Comparison of ENCODE assay signal across 23 cellular contexts in genomic region chr17:62737513-62737912, GRCh38.
DNase-seq lines count a peak whose midpoint lies in the region; ATAC-seq, FAIRE-seq and TF ChIP-seq lines count a peak whose summit lies in the region.
"Had no signal": no experiment of that assay in that cellular context is flagged by ENCODE, and none has a peak within 500 bp of the region (broad histone marks: within the 10 kb centered on the region; RNA-seq: fewer than 3 reads in every experiment).

No MANE protein-coding gene starts in this region.

- H4K5ac ChIP-seq in H9 (ENCODE audit: insufficient read length, low read depth, low read length): no peak overlapping the region

- TF ChIP-seq POLR2A in GM12878 (IDR thresholded peaks at IDR 0.05; ENCODE audit: low read depth, low read length): no peak

- no CpG with 5 or more reads among the region's 8 CpGs for WGBS in H9 (ENCODE audit: extremely low coverage, insufficient read length, low lambda C conversion rate)
- 24% methylated on average over 8 of the region's 8 CpGs for WGBS in GM12878 (ENCODE audit: insufficient coverage, insufficient replicate concordance, low lambda C conversion rate, missing lambda C conversion rate)

- FAIRE-seq in GM12878 (lab: Jason Lieb, UNC): no peak
- FAIRE-seq: GM19239, H54, TTC549 had no signal

- H3K36me3 ChIP-seq in GM12878 (ENCODE audit: control insufficient read depth in 2 of 2, insufficient read depth in 2 of 2, low read length in 1 of 2): no peaks in the 10 kb centered on the region
- H3K36me3 ChIP-seq in lower lobe of right lung: no peaks in the 10 kb centered on the region
- H3K36me3 ChIP-seq: gastroesophageal sphincter, neutrophil, vagina had no signal

- no peak overlapping the region for H3K4me3 ChIP-seq in GM12878
- no peak overlapping the region for H3K4me3 ChIP-seq in lower lobe of right lung
- H3K4me3 ChIP-seq: gastroesophageal sphincter, vagina had no signal

- no peak overlapping the region for H4K8ac ChIP-seq in H9 (replicated peaks; ENCODE audit: insufficient read length, low read depth, low read length)

- no peak overlapping the region for H2BK20ac ChIP-seq in H9 (ENCODE audit: low read depth, low read length, poor library complexity, severe bottlenecking)

- H3K27ac Mint-ChIP-seq in H9: no peak overlapping the region
- H3K27ac Mint-ChIP-seq: activated naive CD4-positive, alpha-beta T cell treated with anti-CD3 and anti-CD28 coated beads, Interleukin-2, amount 50 U/mL, for 24 hours; CD4-positive, alpha-beta T cell had no signal

- POLR2A ChIA-PET in GM12878 (lab: Charles Lee): no interaction called here

- H3K9me3 ChIP-seq in H9 (ENCODE audit: control insufficient read depth, low read depth, low read length) (no peaks in the 10 kb centered on the region), GM12878 (replicated peaks; ENCODE audit: control insufficient read depth, insufficient read depth, low read length) (no peaks in the 10 kb centered on the region; the same call in 2 of the 3 replicates), lower lobe of right lung (no peaks in the 10 kb centered on the region)
- H3K9me3 ChIP-seq: gastroesophageal sphincter, neutrophil, vagina had no signal

- BruUV-seq in GM12878 (replicated peaks; lab: Mats Ljungman, UMichigan): no TSS peak

- H3K4ac ChIP-seq in H9 (ENCODE audit: low read depth, low read length): no peak overlapping the region

- H3K23ac ChIP-seq in H9 (ENCODE audit: insufficient read length, low read depth, low read length): no peak overlapping the region

- H3K23me2 ChIP-seq in H9 (ENCODE audit: insufficient read length, low read depth, low read length, poor library complexity, severe bottlenecking): no peaks in the 10 kb centered on the region

- TF ChIP-seq CTCF in H9 (conservative IDR thresholded peaks at IDR 0.05): no peak
- no peak for TF ChIP-seq CTCF in GM12878 (IDR thresholded peaks at IDR 0.05 in 2 of 3, conservative IDR thresholded peaks at IDR 0.05 in 1 of 3; ENCODE audit: control insufficient read depth in 2 of 3, extremely low read depth in 1 of 3, insufficient read depth in 1 of 3, low read depth in 3 of 3, low read length in 3 of 3)
- no peak for TF ChIP-seq CTCF in lower lobe of right lung (IDR thresholded peaks at IDR 0.05)

- no peak overlapping the region for H2BK5ac ChIP-seq in H9 (ENCODE audit: insufficient read length, low read length)

- H3K4me1 Mint-ChIP-seq in H9: peaks cover 37 to 41% of the 10 kb centered on the region in 2 experiments
- H3K4me1 Mint-ChIP-seq: activated naive CD4-positive, alpha-beta T cell treated with anti-CD3 and anti-CD28 coated beads, Interleukin-2, amount 50 U/mL, for 24 hours had no signal

- intact Hi-C loops in GM12878 (cut with micrococcal nuclease; ENCODE audit: unreplicated experiment): no loop called here
- intact Hi-C loops in lower lobe of right lung (cut with DNase I): no loop called here

- in situ Hi-C loops in GM12878 (cut with MboI): no loop called here

- H3K4me2 ChIP-seq in H9 (ENCODE audit: insufficient read depth, insufficient read length, low read length) (no peak overlapping the region), GM12878 (ENCODE audit: control insufficient read depth, insufficient read depth) (no peak overlapping the region)

- TF ChIP-seq RAD21 in GM12878 (IDR thresholded peaks at IDR 0.05; ENCODE audit: insufficient read depth, low read depth, low read length): no peak

- H3K27ac ChIP-seq in H9 (ENCODE audit: insufficient read length, low read depth, low read length) (no peak overlapping the region), GM12878 (ENCODE audit: control insufficient read depth, insufficient read depth) (no peak overlapping the region), lower lobe of right lung (no peak overlapping the region)
- H3K27ac ChIP-seq: gastroesophageal sphincter, neutrophil, vagina had no signal

- no peak for TF ChIP-seq EP300 in GM12878 (IDR thresholded peaks at IDR 0.05; ENCODE audit: borderline replicate concordance in 1 of 2, control insufficient read depth in 1 of 2, low read depth in 2 of 2, low read length in 2 of 2)

- H3K9ac ChIP-seq in H9 (ENCODE audit: extremely low read depth, insufficient read length, low read length) (no peak overlapping the region), GM12878 (ENCODE audit: control insufficient read depth, insufficient read depth, low read length) (no peak overlapping the region)

- no peak overlapping the region for H2BK15ac ChIP-seq in H9 (ENCODE audit: low read depth, low read length)

- SMC1A ChIA-PET in GM12878 (lab: Charles Lee; ENCODE audit: uncharacterized antibody, unreplicated experiment): interaction anchor here (1.4 kb wide), 1 partner anchor 9 kb away, joined by 4 read pairs; no protein-coding TSS in a partner anchor

- H3K18ac ChIP-seq in H9 (ENCODE audit: insufficient read length, low read depth, low read length): no peak overlapping the region

- no peak overlapping the region for H3T11ph ChIP-seq in H9 (ENCODE audit: low read length)

- H3K79me2 ChIP-seq in H9 (ENCODE audit: insufficient read depth, low read length): no peaks in the 10 kb centered on the region
- H3K79me2 ChIP-seq in GM12878 (ENCODE audit: control insufficient read depth, insufficient read depth, low read length): no peaks in the 10 kb centered on the region

- no peak overlapping the region for H3K56ac ChIP-seq in H9 (ENCODE audit: insufficient read length, low read depth, low read length)

- H3K27me3 ChIP-seq in H9 (ENCODE audit: insufficient read depth, low read length) (no peaks in the 10 kb centered on the region), GM12878 (replicated peaks in 1 of 2; ENCODE audit: control insufficient read depth in 2 of 2, insufficient read depth in 2 of 2, low read length in 1 of 2) (no peaks in the 10 kb centered on the region), lower lobe of right lung (ENCODE audit: low read depth) (no peaks in the 10 kb centered on the region)
- H3K27me3 ChIP-seq: gastroesophageal sphincter, neutrophil, vagina had no signal

- H3K36me3 Mint-ChIP-seq in H9 (ENCODE audit: insufficient read depth in 1 of 3, low read depth in 3 of 3): no peaks in the 10 kb centered on the region
- H3K36me3 Mint-ChIP-seq: activated naive CD4-positive, alpha-beta T cell treated with anti-CD3 and anti-CD28 coated beads, Interleukin-2, amount 50 U/mL, for 24 hours had no signal

- no peak overlapping the region for H2BK120ac ChIP-seq in H9 (ENCODE audit: low read depth, low read length, poor library complexity, severe bottlenecking)

- H3K4me1 ChIP-seq in H9 (ENCODE audit: insufficient read depth, low read length) (peaks cover 12% of the 10 kb centered on the region; the same call in 1 of the 2 replicates), GM12878 (ENCODE audit: control insufficient read depth, insufficient read depth, low read length) (no peaks in the 10 kb centered on the region), lower lobe of right lung (no peaks in the 10 kb centered on the region)
- H3K4me1 ChIP-seq: gastroesophageal sphincter, vagina had no signal

- RAD21 ChIA-PET in GM12878 (lab: Charles Lee; ENCODE audit: unreplicated experiment): no interaction called here

- no peak overlapping the region for H4K91ac ChIP-seq in H9 (ENCODE audit: insufficient read length, low read depth, low read length)

- CTCF ChIA-PET in GM12878 (lab: Yijun Ruan, JAX): interaction anchor here (0.6 kb wide), 1 partner anchor 512 kb away, joined by 3 read pairs; no protein-coding TSS in a partner anchor

- H3K14ac ChIP-seq in H9 (ENCODE audit: insufficient read depth, low read length): no peak overlapping the region

- H2BK12ac ChIP-seq in H9 (ENCODE audit: insufficient read length, low read depth, low read length): no peak overlapping the region

- no peaks in the 10 kb centered on the region for H3K79me1 ChIP-seq in H9 (ENCODE audit: insufficient read depth, low read depth, low read length, poor library complexity, severe bottlenecking)

- ATAC-seq in GM12878: no peak; the same call in none of the 3 replicates
- ATAC-seq in GM18519 (IDR thresholded peaks at IDR 0.05; ENCODE audit: low FRiP score, unreplicated experiment): no peak
- no peak for ATAC-seq in lower lobe of right lung
- ATAC-seq: gastroesophageal sphincter, left lobe of liver had no signal

- no peaks in the 10 kb centered on the region for H3K9me3 Mint-ChIP-seq in H9
- H3K9me3 Mint-ChIP-seq: activated naive CD4-positive, alpha-beta T cell treated with anti-CD3 and anti-CD28 coated beads, Interleukin-2, amount 50 U/mL, for 24 hours; CD4-positive, alpha-beta T cell had no signal

- H4K20me1 ChIP-seq in H9 (ENCODE audit: control insufficient read depth, insufficient read depth, insufficient read length): no peaks in the 10 kb centered on the region
- no peaks in the 10 kb centered on the region for H4K20me1 ChIP-seq in GM12878 (ENCODE audit: control insufficient read depth, insufficient read depth)

- no peaks in the 10 kb centered on the region for H3K27me3 Mint-ChIP-seq in H9 (ENCODE audit: low read depth)
- H3K27me3 Mint-ChIP-seq: activated naive CD4-positive, alpha-beta T cell treated with anti-CD3 and anti-CD28 coated beads, Interleukin-2, amount 50 U/mL, for 24 hours had no signal

- H3K4me3 Mint-ChIP-seq in H9: no peak overlapping the region
- H3K4me3 Mint-ChIP-seq: activated naive CD4-positive, alpha-beta T cell treated with anti-CD3 and anti-CD28 coated beads, Interleukin-2, amount 50 U/mL, for 24 hours; CD4-positive, alpha-beta T cell had no signal

- DNase-seq in activated naive CD4-positive, alpha-beta T cell treated with Interleukin-2 at 50 U/mL for 16 hours: peak; percentile 51
- DNase-seq in activated naive CD4-positive, alpha-beta T cell (lab: John Stamatoyannopoulos, UW): no peak
- DNase-seq in H9: peak; percentile 21
- DNase-seq in GM12878 (ENCODE audit: low read depth, low spot score): no peak
- DNase-seq in stimulated activated CD4-positive, alpha-beta T cell treated with anti-CD3 and anti-CD28 coated beads, Interleukin-4, amount 100 ng/mL, for 24 hours: peak; percentile 58
- DNase-seq in DMS153 treated with DMSO at 0.1 percent for 48 hours (lab: John Stamatoyannopoulos, UW; ENCODE audit: unreplicated experiment): no peak
- no peak for DNase-seq in lower lobe of right lung
- DNase-seq: CD4-positive, alpha-beta T cell; dermis blood vessel endothelial cell; DMS79 treated with DMSO at 0.1 percent for 48 hours; KG1; NCI-H2081 treated with DMSO at 0.1 percent for 48 hours; NCI-H524; SW 1271 had no signal

- H2AFZ ChIP-seq in H9 (ENCODE audit: low read length): no peak overlapping the region
- peak overlapping the region; percentile 9; the same call in 1 of the 2 replicates for H2AFZ ChIP-seq in GM12878 (ENCODE audit: control insufficient read depth, low read depth, low read length)

- no peak overlapping the region for H2AK5ac ChIP-seq in H9 (ENCODE audit: insufficient read length, low read length)

TF ChIP-seq in GM12878, 131 proteins besides CTCF, POLR2A, EP300 and RAD21 (continues in another document):
- TF ChIP-seq ZNF207 (IDR thresholded peaks at IDR 0.05; ENCODE audit: borderline replicate concordance) (no peak), BCL11A (IDR thresholded peaks at IDR 0.05; ENCODE audit: low read depth, low read length) (no peak)

Comparison
In these comparisons a context has a peak if more than half of its experiments do, and no peak if none do; other contexts are left out.
1. DNase-seq: peak in activated naive CD4-positive, alpha-beta T cell treated with Interleukin-2 at 50 U/mL for 16 hours (single experiment), H9 (single experiment) and stimulated activated CD4-positive, alpha-beta T cell treated with anti-CD3 and anti-CD28 coated beads, Interleukin-4, amount 100 ng/mL, for 24 hours (single experiment); none in activated naive CD4-positive, alpha-beta T cell (0 of 4), GM12878 (single experiment), DMS153 treated with DMSO at 0.1 percent for 48 hours (single experiment) and lower lobe of right lung (single experiment).